ENCODE assay signal across 8 cellular contexts in the genomic region with DNA sequence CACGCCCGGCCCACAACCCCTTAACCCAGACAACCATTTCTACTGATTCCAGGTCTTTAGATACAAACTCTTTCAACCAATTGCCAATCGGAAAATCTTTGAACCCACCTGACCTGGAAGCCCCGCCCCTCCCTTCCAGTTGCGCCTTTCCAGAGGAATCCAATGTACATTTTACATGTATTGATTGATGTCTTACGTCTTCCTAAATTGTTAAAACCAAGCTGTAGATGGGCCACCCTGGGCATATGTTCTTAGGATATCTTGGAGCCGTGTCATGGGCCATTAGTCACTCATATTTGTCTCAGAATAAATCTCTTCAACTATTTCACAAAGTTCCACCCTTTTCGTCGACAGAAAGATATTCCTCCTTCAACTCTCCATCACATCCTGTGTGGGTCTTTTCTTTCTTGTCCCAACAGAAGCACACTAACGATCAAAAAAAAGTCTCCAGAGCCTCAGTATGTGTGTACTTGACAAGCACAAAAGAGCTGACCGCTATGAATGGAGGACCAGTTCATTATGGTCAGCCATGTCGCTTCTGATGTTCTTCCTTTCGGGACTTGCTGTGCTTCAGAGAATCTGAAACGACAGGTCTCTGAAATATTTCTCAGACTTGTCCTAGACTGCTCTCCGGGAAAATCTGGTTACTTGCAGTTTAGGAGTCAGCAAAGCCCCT. TPM values are rescaled to one million over a fixed set of nuclear protein-coding genes. Genes with fewer than 3 reads are reported as not detected.
DNase-seq lines count a peak whose midpoint lies in the region; ATAC-seq and TF ChIP-seq lines count a peak whose summit lies in the region.

No MANE protein-coding gene starts in this region.

- peak overlapping the region; percentile 54 for H3K4me3 ChIP-seq in GM12865 (ENCODE audit: low read depth, low read length)
- H3K4me3 ChIP-seq in HFF-Myc (replicated peaks; ENCODE audit: low read depth, low read length) = peak overlapping the region; percentile 74
- peak overlapping the region; percentile 81 for H3K4me3 ChIP-seq in SU-DHL-6 (ENCODE audit: insufficient read depth, low read length, poor library complexity, severe bottlenecking)
- peak overlapping the region; percentile 89 for H3K4me3 ChIP-seq in left ventricle myocardium inferior
- H3K4me3 ChIP-seq in skeletal muscle tissue (ENCODE audit: low read length in 3 of 3) = peak overlapping the region; percentile 83 to 93 (median 93)

- H3K4me1 ChIP-seq in left ventricle myocardium inferior (peaks cover 25% of the 10 kb centered on the region), skeletal muscle tissue (ENCODE audit: control insufficient read depth in 3 of 3, insufficient read depth in 3 of 3, low read length in 3 of 3) (peaks cover 12 to 20% (median 16%) of the 10 kb centered on the region in 3 donors)

- in situ Hi-C loops in GM13976 (cut with MboI; ENCODE audit: low sequenced_read_pairs, unreplicated experiment) = no loop called here

- H3K27me3 ChIP-seq in SU-DHL-6 (ENCODE audit: low read length) (no peaks in the 10 kb centered on the region), left ventricle myocardium inferior (ENCODE audit: low read depth) (no peaks in the 10 kb centered on the region), skeletal muscle tissue (ENCODE audit: control insufficient read depth in 3 of 3, insufficient read depth in 3 of 3, low read length in 3 of 3) (no peaks in the 10 kb centered on the region)

- peaks cover 37% of the 10 kb centered on the region for H3K79me2 ChIP-seq in SU-DHL-6 (ENCODE audit: insufficient read depth, low read length)

- DNase-seq in GM12865 (ENCODE audit: low read depth) (no peak), HFF-Myc (ENCODE audit: extremely low read depth, low read depth) (no peak), left ventricle myocardium inferior (no peak), GM13976 (ENCODE audit: low spot score) (no peak), mesenteric fat pad (ENCODE audit: low spot score) (no peak)

- H3K9me3 ChIP-seq in SU-DHL-6 (ENCODE audit: insufficient read depth, low read length) = no peaks in the 10 kb centered on the region
- H3K9me3 ChIP-seq in left ventricle myocardium inferior (replicated peaks) = no peaks in the 10 kb centered on the region
- H3K9me3 ChIP-seq in skeletal muscle tissue (ENCODE audit: control insufficient read depth in 3 of 3, low read length in 3 of 3) = peaks cover 0 to 2% (median 0%) of the 10 kb centered on the region in 3 donors

- no peak for ATAC-seq in GM18861 (IDR thresholded peaks at IDR 0.05; ENCODE audit: unreplicated experiment)

- H3K9me2 ChIP-seq in SU-DHL-6 (replicated peaks; ENCODE audit: insufficient read depth, low read length) = no peaks in the 10 kb centered on the region

- peak overlapping the region; percentile 94 for H2AFZ ChIP-seq in SU-DHL-6 (ENCODE audit: low read depth, low read length, severe bottlenecking)

- no peak for TF ChIP-seq CTCF in GM12865 (IDR thresholded peaks at IDR 0.05; ENCODE audit: insufficient read depth, low read depth, low read length, missing control alignments)
- no peak for TF ChIP-seq CTCF in HFF-Myc (IDR thresholded peaks at IDR 0.05; ENCODE audit: low read depth, low read length, missing control alignments)
- TF ChIP-seq CTCF in SU-DHL-6 (IDR thresholded peaks at IDR 0.05; ENCODE audit: insufficient read depth, low read length, poor library complexity, severe bottlenecking) = no peak
- no peak for TF ChIP-seq CTCF in left ventricle myocardium inferior (IDR thresholded peaks at IDR 0.05; ENCODE audit: borderline replicate concordance)
- no peak for TF ChIP-seq CTCF in GM13976 (IDR thresholded peaks at IDR 0.05; ENCODE audit: borderline replicate concordance, control extremely low read depth, extremely low read depth, insufficient read depth, missing control alignments)

- intact Hi-C loops in left ventricle myocardium inferior (cut with micrococcal nuclease) = no loop called here

- H3F3A ChIP-seq in SU-DHL-6 (ENCODE audit: insufficient read depth) = no peaks in the 10 kb centered on the region

- H3K4me2 ChIP-seq in SU-DHL-6 (ENCODE audit: low read depth, low read length, poor library complexity, severe bottlenecking) = peak overlapping the region; percentile 73

- H3K9ac ChIP-seq in SU-DHL-6 (ENCODE audit: low read length) (peak overlapping the region; percentile 75), skeletal muscle tissue (ENCODE audit: low read depth in 1 of 3, low read length in 3 of 3) (peak overlapping the region; percentile 81 to 89 (median 82))

- H4K20me1 ChIP-seq in SU-DHL-6 (ENCODE audit: low read depth, low read length) = no peaks in the 10 kb centered on the region

- no peaks in the 10 kb centered on the region for H3K36me3 ChIP-seq in SU-DHL-6 (ENCODE audit: low read length)
- H3K36me3 ChIP-seq in left ventricle myocardium inferior = peaks cover 12% of the 10 kb centered on the region
- H3K36me3 ChIP-seq in skeletal muscle tissue (ENCODE audit: control insufficient read depth in 3 of 3, insufficient read depth in 3 of 3, low read length in 3 of 3) = peaks cover 6 to 10% (median 7%) of the 10 kb centered on the region in 3 donors

- peak overlapping the region; percentile 14; the same call in 1 of the 2 replicates for H3K27ac ChIP-seq in SU-DHL-6 (ENCODE audit: low read depth, low read length)
- peak overlapping the region; percentile 56 for H3K27ac ChIP-seq in left ventricle myocardium inferior (replicated peaks)
- no peak overlapping the region for H3K27ac ChIP-seq in skeletal muscle tissue (ENCODE audit: low read depth, low read length)

RNA-seq across cellular contexts. Expression of gene ZNF749, which starts 0.6 kb away (rescaled TPM):
- total RNA-seq in left ventricle myocardium inferior = 3.4 TPM
- total RNA-seq in skeletal muscle tissue = 13.6 TPM
- 12.1 TPM for total RNA-seq in mesenteric fat pad

RNA-seq across cellular contexts. Expression of gene VN1R1, which starts 22.4 kb away (rescaled TPM):
- 3.3 TPM for total RNA-seq in left ventricle myocardium inferior
- total RNA-seq in skeletal muscle tissue = 1.0 TPM
- 0.64 TPM for total RNA-seq in mesenteric fat pad

RNA-seq across cellular contexts. Expression of gene ZNF17, which starts 23.6 kb away (rescaled TPM):
- total RNA-seq in left ventricle myocardium inferior = 8.9 TPM
- total RNA-seq in skeletal muscle tissue = 14.1 TPM
- 8.6 TPM for total RNA-seq in mesenteric fat pad

RNA-seq across cellular contexts. Expression of gene ZNF772, which starts 42.8 kb away (rescaled TPM):
- total RNA-seq in left ventricle myocardium inferior = 22.6 TPM
- 15.1 TPM for total RNA-seq in skeletal muscle tissue
- 7.6 TPM for total RNA-seq in mesenteric fat pad

RNA-seq across cellular contexts. Expression of gene ZNF548, which starts 44.9 kb away (rescaled TPM):
- total RNA-seq in left ventricle myocardium inferior (14.4 TPM), skeletal muscle tissue (27.7 TPM), mesenteric fat pad (13.9 TPM)
